ENCODE assay signal across 8 cellular contexts in genomic region chr10:3623746-3624145, GRCh38.
DNase-seq lines count a peak whose midpoint lies in the region; ATAC-seq, FAIRE-seq and TF ChIP-seq lines count a peak whose summit lies in the region.

No MANE protein-coding gene starts in this region.

- no peaks in the 10 kb centered on the region for H3K36me3 ChIP-seq in heart right ventricle

- no peak overlapping the region for H3K4me3 Mint-ChIP-seq in naive thymus-derived CD8-positive, alpha-beta T cell

- POLR2A ChIA-PET in naive thymus-derived CD8-positive, alpha-beta T cell (lab: Charles Lee) = no interaction called here

- peaks cover 7 to 26% (median 11%) of the 10 kb centered on the region in 9 donors for H3K9me3 Mint-ChIP-seq in naive thymus-derived CD8-positive, alpha-beta T cell

- TF ChIP-seq CTCF in heart right ventricle (IDR thresholded peaks at IDR 0.05) = no peak

- no peak for FAIRE-seq in RCC 7860 (lab: Jason Lieb, UNC)

- DNase-seq in AG08395 (ENCODE audit: low spot score) (peak; percentile 55), NCI-H1048 (lab: John Stamatoyannopoulos, UW) (peak; percentile 55), heart right ventricle (peak in 1 of 2 donors; percentile 21), ureter (ENCODE audit: low spot score) (no peak), RCC 7860 (ENCODE audit: low spot score) (no peak), NCI-H146 (lab: John Stamatoyannopoulos, UW) (no peak)
- no peak for DNase-seq in naive thymus-derived CD8-positive, alpha-beta T cell

- H3K27me3 Mint-ChIP-seq in naive thymus-derived CD8-positive, alpha-beta T cell = no peaks in the 10 kb centered on the region

- ATAC-seq in GM21447 (IDR thresholded peaks at IDR 0.05; ENCODE audit: unreplicated experiment) (peak; percentile 63), heart right ventricle (peak; percentile 57 to 96 (median 92))
- no peak for ATAC-seq in naive thymus-derived CD8-positive, alpha-beta T cell

- H3K27me3 ChIP-seq in heart right ventricle = no peaks in the 10 kb centered on the region

- H3K27ac ChIP-seq in heart right ventricle = peak overlapping the region in 8 of 10 donors; percentile 11 to 69 (median 47)

- H3K36me3 Mint-ChIP-seq in naive thymus-derived CD8-positive, alpha-beta T cell = peaks cover 0 to 15% (median 12%) of the 10 kb centered on the region in 3 donors

- no peak overlapping the region for H3K27ac Mint-ChIP-seq in naive thymus-derived CD8-positive, alpha-beta T cell

- H3K4me1 Mint-ChIP-seq in naive thymus-derived CD8-positive, alpha-beta T cell = peaks cover 0 to 14% (median 4%) of the 10 kb centered on the region in 4 donors

- H3K4me3 ChIP-seq in heart right ventricle = peak overlapping the region in 1 of 10 donors; percentile 4

- intact Hi-C loops in heart right ventricle (cut with DNase I) = no loop called here

- 7 to 17% methylated on average over 7 of the region's 7 CpGs for WGBS in heart right ventricle, 2 donors

- H3K9me3 ChIP-seq in heart right ventricle = peaks cover 0 to 26% (median 5%) of the 10 kb centered on the region in 11 donors

- H3K4me1 ChIP-seq in heart right ventricle = peaks cover 0 to 23% (median 14%) of the 10 kb centered on the region in 9 donors

Comparison
In these comparisons a context has a peak if more than half of its experiments do, and no peak if none do; other contexts are left out.
1. DNase-seq: peak in AG08395 (single experiment) and NCI-H1048 (single experiment); none in ureter (single experiment), naive thymus-derived CD8-positive, alpha-beta T cell (0 of 10), RCC 7860 (single experiment) and NCI-H146 (single experiment).
2. ATAC-seq: peak in GM21447 (single experiment) and heart right ventricle (8 of 8); none in naive thymus-derived CD8-positive, alpha-beta T cell (0 of 2).